In the genomic region with DNA sequence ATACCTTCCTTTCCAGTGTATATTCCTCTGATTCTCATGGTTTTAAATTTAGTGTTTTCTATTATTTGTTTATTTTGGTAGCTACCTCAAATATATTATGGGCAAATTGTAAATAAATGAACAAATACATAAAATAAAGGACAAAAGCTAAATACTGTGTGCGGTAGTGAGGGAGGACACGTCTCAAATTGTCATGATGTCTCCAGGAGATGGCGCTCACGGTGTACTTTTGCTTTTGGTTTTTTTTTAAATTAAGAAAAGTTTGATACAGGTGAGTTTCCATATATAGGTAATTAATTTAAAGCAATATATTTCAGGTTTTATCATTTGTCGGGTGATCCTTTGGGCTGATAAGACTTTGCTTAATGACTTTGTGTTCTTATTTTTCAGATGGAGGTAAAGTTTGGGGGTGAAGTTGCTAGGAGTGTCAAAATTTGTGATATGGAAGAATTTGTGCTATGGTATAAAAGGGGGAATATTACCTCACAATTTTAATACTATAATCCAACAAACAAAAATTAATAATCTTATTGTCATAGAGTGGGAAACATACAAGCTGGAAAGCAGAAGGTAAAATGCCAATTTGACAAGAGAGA, we compare ENCODE assay signal across 9 cellular contexts.
DNase-seq lines count a peak whose midpoint lies in the region; ATAC-seq and TF ChIP-seq lines count a peak whose summit lies in the region.
"Had no signal": no experiment of that assay in that cellular context is flagged by ENCODE, and none has a peak within 500 bp of the region (broad histone marks: within the 10 kb centered on the region; RNA-seq: fewer than 3 reads in every experiment).

No MANE protein-coding gene starts in this region.

- H4K91ac ChIP-seq in neuronal stem cell (ENCODE audit: low read depth, low read length, poor library complexity) = no peak overlapping the region

- H2BK120ac ChIP-seq in neuronal stem cell (ENCODE audit: low read depth, low read length) = no peak overlapping the region

- H3K18ac ChIP-seq in neuronal stem cell (ENCODE audit: low read length) = no peak overlapping the region

- no peaks in the 10 kb centered on the region for H3K36me3 Mint-ChIP-seq in chondrocyte (ENCODE audit: low read depth)

- H3K27me3 Mint-ChIP-seq in chondrocyte (ENCODE audit: low read depth) = peaks cover 4% of the 10 kb centered on the region
- H3K27me3 Mint-ChIP-seq: central memory CD8-positive, alpha-beta T cell had no signal

- no peak overlapping the region for H3K23ac ChIP-seq in neuronal stem cell (ENCODE audit: low read depth, low read length, poor library complexity)

- no peak overlapping the region for H2AFZ ChIP-seq in neuronal stem cell (ENCODE audit: low read length)

- WGBS in neuronal stem cell (ENCODE audit: extremely low coverage in 2 of 2, insufficient read length in 2 of 2, insufficient replicate concordance in 1 of 2), 2 donors = no CpG with 5 or more reads among the region's 5 CpGs

- H3K9ac ChIP-seq in neuronal stem cell (ENCODE audit: low read depth, low read length, poor library complexity) = no peak overlapping the region

- H3K36me3 ChIP-seq in neuronal stem cell (replicated peaks in 1 of 2; ENCODE audit: control insufficient read depth in 2 of 2, insufficient read depth in 2 of 2, low read length in 2 of 2) (no peaks in the 10 kb centered on the region), gastrocnemius medialis (no peaks in the 10 kb centered on the region)

- no peak overlapping the region for H3K4me2 ChIP-seq in neuronal stem cell (ENCODE audit: insufficient read depth, low read length, poor library complexity, severe bottlenecking)

- no peak overlapping the region for H3K4ac ChIP-seq in neuronal stem cell (ENCODE audit: low read length)

- H3K9me3 ChIP-seq in neuronal stem cell (replicated peaks in 1 of 2; ENCODE audit: control insufficient read depth in 2 of 2, insufficient read depth in 1 of 2, low read depth in 1 of 2, low read length in 2 of 2) (no peaks in the 10 kb centered on the region), gastrocnemius medialis (no peaks in the 10 kb centered on the region)

- H3K4me1 Mint-ChIP-seq in chondrocyte (ENCODE audit: low read depth) = no peaks in the 10 kb centered on the region
- H3K4me1 Mint-ChIP-seq: central memory CD8-positive, alpha-beta T cell had no signal

- H3K14ac ChIP-seq in neuronal stem cell (ENCODE audit: low read length) = no peak overlapping the region

- no peaks in the 10 kb centered on the region for H3K4me1 ChIP-seq in neuronal stem cell (ENCODE audit: control insufficient read depth in 2 of 2, insufficient read depth in 1 of 2, low read depth in 1 of 2, low read length in 2 of 2)
- no peaks in the 10 kb centered on the region for H3K4me1 ChIP-seq in gastrocnemius medialis

- peaks cover 15% of the 10 kb centered on the region for H3K9me3 Mint-ChIP-seq in chondrocyte (ENCODE audit: low read depth)

- peak; percentile 83 for TF ChIP-seq CTCF in chondrocyte (IDR thresholded peaks at IDR 0.05)
- TF ChIP-seq CTCF in gastrocnemius medialis (IDR thresholded peaks at IDR 0.05 in 4 of 5, conservative IDR thresholded peaks at IDR 0.05 in 1 of 5) = no peak
- TF ChIP-seq CTCF in omental fat pad (IDR thresholded peaks at IDR 0.05) = no peak

- H3K4me3 ChIP-seq in neuronal stem cell (ENCODE audit: low read length in 2 of 2) (no peak overlapping the region), gastrocnemius medialis (no peak overlapping the region)

- no peak overlapping the region for H2BK5ac ChIP-seq in neuronal stem cell (ENCODE audit: low read length)

- no peak overlapping the region for H3K4me3 Mint-ChIP-seq in chondrocyte (ENCODE audit: unreplicated experiment)
- H3K4me3 Mint-ChIP-seq: central memory CD8-positive, alpha-beta T cell had no signal

- no peak for ATAC-seq in gastrocnemius medialis
- no peak for ATAC-seq in GM19035 (IDR thresholded peaks at IDR 0.05; ENCODE audit: unreplicated experiment)
- ATAC-seq in omental fat pad (ENCODE audit: low FRiP score) = no peak

- intact Hi-C loops in gastrocnemius medialis (cut with DNase I; ENCODE audit: low total_unique reads) = no loop called here

- H3K27ac ChIP-seq in neuronal stem cell (replicated peaks; ENCODE audit: low read length) (no peak overlapping the region), gastrocnemius medialis (no peak overlapping the region)

- no peak overlapping the region for H2BK12ac ChIP-seq in neuronal stem cell (ENCODE audit: low read length)

- no peak overlapping the region for H4K8ac ChIP-seq in neuronal stem cell (ENCODE audit: low read depth, low read length)

- no peak overlapping the region for H3K27ac Mint-ChIP-seq in chondrocyte (ENCODE audit: unreplicated experiment)

- DNase-seq in NCI-H1092 treated with DMSO at 0.1 percent for 48 hours (lab: John Stamatoyannopoulos, UW) = peak; percentile 22
- DNase-seq in NCI-H1092 (lab: John Stamatoyannopoulos, UW) = no peak
- peak; percentile 24 for DNase-seq in M059J (ENCODE audit: low read depth)
- DNase-seq in chondrocyte (ENCODE audit: low spot score) = no peak
- DNase-seq in neuronal stem cell (ENCODE audit: low spot score) = peak; percentile 17
- DNase-seq in gastrocnemius medialis = no peak
- no peak for DNase-seq in omental fat pad (ENCODE audit: low spot score)

- in situ Hi-C loops in gastrocnemius medialis (cut with MboI; ENCODE audit: low sequenced_read_pairs in 4 of 4) = no loop called here

- H3K27me3 ChIP-seq in neuronal stem cell (ENCODE audit: control insufficient read depth in 3 of 3, insufficient read depth in 3 of 3, low read depth in 1 of 3, low read length in 3 of 3) (no peaks in the 10 kb centered on the region), gastrocnemius medialis (no peaks in the 10 kb centered on the region)

- H2AK5ac ChIP-seq in neuronal stem cell (ENCODE audit: low read depth, low read length) = no peak overlapping the region

- H3K79me1 ChIP-seq in neuronal stem cell (ENCODE audit: low read depth, low read length) = no peaks in the 10 kb centered on the region

- no peak overlapping the region for H2BK15ac ChIP-seq in neuronal stem cell (ENCODE audit: low read length)

- no peak for TF ChIP-seq POLR2A in gastrocnemius medialis (IDR thresholded peaks at IDR 0.05)

Comparison
In these comparisons a context has a peak if more than half of its experiments do, and no peak if none do; other contexts are left out.
1. DNase-seq: peak in NCI-H1092 treated with DMSO at 0.1 percent for 48 hours (single experiment), M059J (single experiment) and neuronal stem cell (single experiment); none in NCI-H1092 (single experiment), chondrocyte (single experiment), gastrocnemius medialis (0 of 2) and omental fat pad (single experiment).